ENCODE assay signal across 9 cellular contexts in genomic region chr7:140230517-140230861, GRCh38. TPM values are rescaled to one million over a fixed set of nuclear protein-coding genes. Genes with fewer than 3 reads are reported as not detected.
A peak's percentile ranks its signal among the peaks of the same experiment; 100 is the strongest.
DNase-seq lines count a peak whose midpoint lies in the region; ATAC-seq and TF ChIP-seq lines count a peak whose summit lies in the region.
"Had no signal": no experiment of that assay in that cellular context is flagged by ENCODE, and none has a peak within 500 bp of the region (broad histone marks: within the 10 kb centered on the region; RNA-seq: fewer than 3 reads in every experiment).

No MANE protein-coding gene starts in this region.

- H3K9ac ChIP-seq in HUES6 (ENCODE audit: low read length), result no peak overlapping the region

- CTCF ChIA-PET in Calu3 (lab: Charles Lee), result no interaction called here

- peaks cover 21% of the 10 kb centered on the region; the same call in 1 of the 2 replicates for H3K27me3 ChIP-seq in HUES6 (ENCODE audit: control insufficient read depth, insufficient read depth, low read length)
- peaks cover 0 to 20% (median 0%) of the 10 kb centered on the region in 4 donors for H3K27me3 ChIP-seq in esophagus squamous epithelium
- H3K27me3 ChIP-seq in thyroid gland, result no peaks in the 10 kb centered on the region

- TF ChIP-seq POLR2A in esophagus squamous epithelium (IDR thresholded peaks at IDR 0.05) (peak in 2 of 4 donors; percentile 10 to 62), thyroid gland (IDR thresholded peaks at IDR 0.05) (no peak)

- peaks cover 21% of the 10 kb centered on the region for H3K4me1 Mint-ChIP-seq in Calu3 (ENCODE audit: low read depth, unreplicated experiment)

- intact Hi-C loops in Calu3 (cut with micrococcal nuclease; ENCODE audit: unreplicated experiment), result loop anchor here (5.0 kb wide), 3 partner anchors 53 to 168 kb away; partner anchors contain the start of genes KDM7A and PARP12
- intact Hi-C loops in esophagus squamous epithelium (cut with DNase I), result no loop called here
- intact Hi-C loops in thyroid gland (cut with DNase I), result no loop called here

- no peak overlapping the region for H3K27ac Mint-ChIP-seq in Calu3 (ENCODE audit: unreplicated experiment)

- no peaks in the 10 kb centered on the region for H3K9me3 ChIP-seq in HUES6 (ENCODE audit: control insufficient read depth, insufficient read depth, low read depth, low read length)
- H3K9me3 ChIP-seq in esophagus squamous epithelium, result no peaks in the 10 kb centered on the region
- no peaks in the 10 kb centered on the region for H3K9me3 ChIP-seq in thyroid gland

- ATAC-seq in omental fat pad (ENCODE audit: low FRiP score) (peak; percentile 40), HG02970 (IDR thresholded peaks at IDR 0.05; ENCODE audit: low FRiP score, unreplicated experiment) (no peak)

- peak; percentile 22 for DNase-seq in Calu3
- peak; percentile 82 for DNase-seq in activated CD8-positive, alpha-beta memory T cell treated with anti-CD3 and anti-CD28 coated beads, Interleukin-2, amount 50 U/mL, for 4 hours
- peak; percentile 35 for DNase-seq in esophagus squamous epithelium (lab: John Stamatoyannopoulos, UW)
- DNase-seq in omental fat pad (ENCODE audit: low spot score), result no peak
- peak; percentile 23 to 29 for DNase-seq in thyroid gland
- no peak for DNase-seq in inferior parietal cortex (ENCODE audit: extremely low spot score)

- no CpG with 5 or more reads among the region's 57 CpGs for WGBS in esophagus squamous epithelium, 2 donors
- 0% methylated on average over 1 of the region's 57 CpGs for WGBS in thyroid gland, 2 donors

- H3K36me3 ChIP-seq in HUES6 (ENCODE audit: control insufficient read depth, insufficient read depth, low read length) (no peaks in the 10 kb centered on the region), esophagus squamous epithelium (no peaks in the 10 kb centered on the region), thyroid gland (no peaks in the 10 kb centered on the region)

- H3K9me3 Mint-ChIP-seq in Calu3 (ENCODE audit: low read depth, unreplicated experiment), result no peaks in the 10 kb centered on the region

- BruUV-seq in Calu3 (replicated peaks; lab: Mats Ljungman, UMichigan), result no TSS peak

- H3K4me3 Mint-ChIP-seq in Calu3 (ENCODE audit: low read depth, unreplicated experiment), result peak overlapping the region; percentile 83

- peaks cover 12% of the 10 kb centered on the region for H3K4me1 ChIP-seq in HUES6 (ENCODE audit: control insufficient read depth, insufficient read depth, low read length)
- H3K4me1 ChIP-seq in esophagus squamous epithelium, result peaks cover 23 to 44% (median 32%) of the 10 kb centered on the region in 3 donors
- H3K4me1 ChIP-seq in thyroid gland, result peaks cover 11 to 16% of the 10 kb centered on the region in 2 donors

- TF ChIP-seq CTCF in Calu3 (IDR thresholded peaks at IDR 0.05; ENCODE audit: unreplicated experiment) (no peak), esophagus squamous epithelium (IDR thresholded peaks at IDR 0.05) (no peak), omental fat pad (IDR thresholded peaks at IDR 0.05) (no peak), thyroid gland (IDR thresholded peaks at IDR 0.05) (no peak)

- peaks cover 12% of the 10 kb centered on the region for H3K27me3 Mint-ChIP-seq in Calu3 (ENCODE audit: unreplicated experiment)

- H3K4me3 ChIP-seq in HUES6 (ENCODE audit: low read depth, low read length) (peak overlapping the region; percentile 65), esophagus squamous epithelium (peak overlapping the region; percentile 33 to 69 (median 55)), thyroid gland (replicated peaks in 1 of 3) (peak overlapping the region; percentile 14 to 42 (median 26))

- peaks cover 25% of the 10 kb centered on the region for H3K36me3 Mint-ChIP-seq in Calu3 (ENCODE audit: insufficient read depth, unreplicated experiment)

- H3K27ac ChIP-seq in HUES6 (ENCODE audit: low read depth, low read length) (no peak overlapping the region), esophagus squamous epithelium (peak overlapping the region; percentile 84 to 87 (median 86)), thyroid gland (no peak overlapping the region)
- H3K27ac ChIP-seq: HL-60 had no signal

RNA-seq across cellular contexts. Expression of gene KDM7A, which starts 53.7 kb away (rescaled TPM):
- total RNA-seq in Calu3 (2022) (2.7 and 4.9 TPM in 2 replicates), esophagus squamous epithelium (10 to 100 TPM; 11.5 to 28.3 (median 19.9) TPM), omental fat pad (10 to 100 TPM; 16.8 to 33.7 (median 19.2) TPM), thyroid gland (10 to 100 TPM; 11.1 to 29.8 (median 20.7) TPM)

Comparison
In these comparisons a context has a peak if more than half of its experiments do, and no peak if none do; other contexts are left out.
1. DNase-seq: peak in Calu3 (single experiment), activated CD8-positive, alpha-beta memory T cell treated with anti-CD3 and anti-CD28 coated beads, Interleukin-2, amount 50 U/mL, for 4 hours (single experiment), esophagus squamous epithelium (single experiment) and thyroid gland (2 of 2); none in omental fat pad (single experiment) and inferior parietal cortex (single experiment).
2. H3K27ac ChIP-seq: peak in esophagus squamous epithelium (4 of 4); none in HUES6 (single experiment) and thyroid gland (0 of 3).
3. Peak in every context shown above with its lines, with median percentiles within 50 percentile points of each other: H3K4me3 ChIP-seq.